Comparison of ENCODE assay signal across 23 cellular contexts in the genomic region with DNA sequence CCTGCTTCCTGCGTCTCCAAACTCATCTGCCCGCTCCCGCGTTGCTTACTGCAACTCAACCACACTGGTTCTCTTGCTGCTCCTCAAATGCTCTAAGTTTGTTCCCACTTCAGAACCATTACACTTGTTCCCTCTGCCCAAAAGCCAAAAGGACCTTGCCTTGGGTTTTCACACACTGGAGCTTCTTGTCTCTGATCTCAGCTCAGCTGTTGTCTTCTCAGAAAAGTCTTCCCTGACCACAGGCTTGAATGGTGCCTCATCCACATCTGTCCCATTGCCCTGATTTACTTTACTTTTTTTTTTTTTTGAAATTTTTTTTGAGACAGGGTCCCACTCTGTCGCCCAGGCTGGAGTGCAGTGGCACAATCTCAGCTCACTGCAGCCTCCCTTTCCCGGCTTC. TPM values are rescaled to one million over a fixed set of nuclear protein-coding genes. Genes with fewer than 3 reads are reported as not detected.
"Had no signal": no experiment of that assay in that cellular context is flagged by ENCODE, and none has a peak within 500 bp of the region (broad histone marks: within the 10 kb centered on the region; RNA-seq: fewer than 3 reads in every experiment).

No MANE protein-coding gene starts in this region.

- H3K4me1 Mint-ChIP-seq: nephron progenitor cell; stimulated activated memory B cell treated with anti-CD40 and anti-IgM and Interleukin-4, amounts not matched to agents 10 μg/mL and 1 μg/mL and 100 μg/mL, for 72 hours had no signal

- H3K27me3 ChIP-seq: body of pancreas, right lobe of liver, stomach had no signal

- H3K9me3 Mint-ChIP-seq: activated naive CD4-positive, alpha-beta T cell treated with anti-CD3 and anti-CD28 coated beads, Interleukin-2, amount 50 U/mL, for 24 hours; activated T-helper 1 cell treated with anti-CD3 and anti-CD28 coated beads, Interleukin-12 subunit alpha, Interleukin-12 subunit beta, Interleukin-2, Interleukin-4 antibody, amounts not matched to agents 30 ng/mL and 10 ng/mL and 1 ng/mL, durations not matched to agents 14 hours and 24 hours and 36 hours; nephron progenitor cell; stimulated activated memory B cell treated with anti-CD40 and anti-IgM and Interleukin-4, amounts not matched to agents 10 μg/mL and 1 μg/mL and 100 μg/mL, for 72 hours; type B pancreatic cell had no signal

- H3K4me3 ChIP-seq: body of pancreas, right lobe of liver, stomach had no signal

- H3K9me3 ChIP-seq: body of pancreas, right lobe of liver, stomach had no signal

- H3K36me3 Mint-ChIP-seq: activated naive CD4-positive, alpha-beta T cell treated with anti-CD3 and anti-CD28 coated beads, Interleukin-2, amount 50 U/mL, for 24 hours; stimulated activated memory B cell treated with anti-CD40 and anti-IgM and Interleukin-4, amounts not matched to agents 10 μg/mL and 1 μg/mL and 100 μg/mL, for 72 hours; type B pancreatic cell had no signal

- H3K27me3 Mint-ChIP-seq: activated naive CD4-positive, alpha-beta T cell treated with anti-CD3 and anti-CD28 coated beads, Interleukin-2, amount 50 U/mL, for 24 hours had no signal

- DNase-seq: activated CD4-positive, alpha-beta T cell treated with anti-CD3 and anti-CD28 coated beads, Interleukin-2, amount 50 U/mL, for 1 hour; activated CD8-positive, alpha-beta T cell treated with anti-CD3 and anti-CD28 coated beads, Interleukin-2, amount 10 ng/mL, durations not matched to agents 7 days and 5 days; activated gamma-delta T cell; anterior cingulate cortex; body of pancreas; erythroblast; foreskin melanocyte; glutamatergic neuron; hippocampal formation; left ventricle myocardium superior; nephron progenitor cell; occipital lobe; posterior cingulate gyrus; right lobe of liver; small intestine; stomach had no signal

- H3K36me3 ChIP-seq: right lobe of liver, stomach had no signal

- H3K4me3 Mint-ChIP-seq: activated CD8-positive, alpha-beta T cell treated with anti-CD3 and anti-CD28 coated beads, Interleukin-2, amount 10 ng/mL, durations not matched to agents 7 days and 5 days; activated naive CD4-positive, alpha-beta T cell treated with anti-CD3 and anti-CD28 coated beads, Interleukin-2, amount 50 U/mL, for 24 hours; activated T-helper 1 cell treated with anti-CD3 and anti-CD28 coated beads, Interleukin-12 subunit alpha, Interleukin-12 subunit beta, Interleukin-2, Interleukin-4 antibody, amounts not matched to agents 30 ng/mL and 10 ng/mL and 1 ng/mL, durations not matched to agents 14 hours and 24 hours and 36 hours; nephron progenitor cell; stimulated activated memory B cell treated with anti-CD40 and anti-IgM and Interleukin-4, amounts not matched to agents 10 μg/mL and 1 μg/mL and 100 μg/mL, for 72 hours; type B pancreatic cell had no signal

- H3K27ac Mint-ChIP-seq: activated CD8-positive, alpha-beta T cell treated with anti-CD3 and anti-CD28 coated beads, Interleukin-2, amount 10 ng/mL, durations not matched to agents 7 days and 5 days; activated naive CD4-positive, alpha-beta T cell treated with anti-CD3 and anti-CD28 coated beads, Interleukin-2, amount 50 U/mL, for 24 hours; activated T-helper 1 cell treated with anti-CD3 and anti-CD28 coated beads, Interleukin-12 subunit alpha, Interleukin-12 subunit beta, Interleukin-2, Interleukin-4 antibody, amounts not matched to agents 30 ng/mL and 10 ng/mL and 1 ng/mL, durations not matched to agents 14 hours and 24 hours and 36 hours; nephron progenitor cell; stimulated activated memory B cell treated with anti-CD40 and anti-IgM and Interleukin-4, amounts not matched to agents 10 μg/mL and 1 μg/mL and 100 μg/mL, for 72 hours; type B pancreatic cell had no signal

- ATAC-seq: activated CD4-positive, CD25-positive, alpha-beta regulatory T cell treated with anti-CD3 and anti-CD28 coated beads, Interleukin-2, amount 50 U/mL, for 24 hours; activated CD8-positive, alpha-beta T cell treated with anti-CD3 and anti-CD28 coated beads, Interleukin-2, amount 10 ng/mL, durations not matched to agents 7 days and 5 days; body of pancreas; left ventricle myocardium superior; right lobe of liver; stimulated activated memory B cell treated with anti-CD40 and anti-IgM and Interleukin-4, amounts not matched to agents 10 μg/mL and 1 μg/mL and 100 μg/mL, for 72 hours had no signal

- H3K27ac ChIP-seq: body of pancreas, right lobe of liver, stomach, VCaP had no signal

- H3K4me1 ChIP-seq: body of pancreas, right lobe of liver, stomach had no signal

RNA-seq across cellular contexts. Expression of gene SYT14, which starts 44.3 kb away (rescaled TPM):
- total RNA-seq: activated CD8-positive, alpha-beta T cell treated with anti-CD3 and anti-CD28 coated beads, Interleukin-2, amount 10 ng/mL, durations not matched to agents 7 days and 5 days; activated T-helper 1 cell treated with anti-CD3 and anti-CD28 coated beads, Interleukin-12 subunit alpha, Interleukin-12 subunit beta, Interleukin-2, Interleukin-4 antibody, amounts not matched to agents 30 ng/mL and 10 ng/mL and 1 ng/mL, durations not matched to agents 14 hours and 24 hours and 36 hours; left ventricle myocardium superior; right lobe of liver; T-helper 2 cell treated with Interferon-gamma antibody and Interleukin-4, amounts not matched to agents 100 ng/mL and 5 ng/mL, for 36 hours had no signal
